ENCODE assay signal across 1 cellular context in the genomic region with DNA sequence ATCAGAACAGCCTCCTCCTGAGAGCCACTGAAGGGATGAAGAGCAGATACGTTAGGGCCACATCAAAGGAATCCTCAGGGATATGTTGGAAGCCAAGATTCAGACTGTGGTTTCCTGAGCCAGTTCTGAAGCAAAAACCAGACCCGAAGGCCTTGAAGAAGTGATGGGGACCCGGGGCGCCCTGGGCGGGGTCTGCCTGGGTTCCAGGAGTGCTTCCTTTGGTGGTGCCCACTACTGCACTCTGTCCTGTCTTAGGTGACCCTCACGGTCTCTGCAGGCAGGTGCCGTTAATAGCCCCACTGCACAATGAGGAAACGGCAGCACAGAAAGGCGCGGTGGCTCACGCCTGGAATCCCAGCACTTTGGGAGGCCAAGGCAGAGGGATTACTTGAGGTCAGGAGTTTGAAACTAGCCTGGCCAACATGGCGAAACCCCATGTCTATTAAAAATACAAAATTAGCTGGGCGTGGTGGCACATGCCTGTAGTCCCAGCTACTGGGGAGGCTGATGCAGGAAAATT.
TF ChIP-seq lines count a peak whose summit lies in the region.

No MANE protein-coding gene starts in this region.

TF ChIP-seq in WTC11, 78 proteins besides CTCF, POLR2A, EP300 and RAD21 (continued from another document):
- TF ChIP-seq, protein P1, sequence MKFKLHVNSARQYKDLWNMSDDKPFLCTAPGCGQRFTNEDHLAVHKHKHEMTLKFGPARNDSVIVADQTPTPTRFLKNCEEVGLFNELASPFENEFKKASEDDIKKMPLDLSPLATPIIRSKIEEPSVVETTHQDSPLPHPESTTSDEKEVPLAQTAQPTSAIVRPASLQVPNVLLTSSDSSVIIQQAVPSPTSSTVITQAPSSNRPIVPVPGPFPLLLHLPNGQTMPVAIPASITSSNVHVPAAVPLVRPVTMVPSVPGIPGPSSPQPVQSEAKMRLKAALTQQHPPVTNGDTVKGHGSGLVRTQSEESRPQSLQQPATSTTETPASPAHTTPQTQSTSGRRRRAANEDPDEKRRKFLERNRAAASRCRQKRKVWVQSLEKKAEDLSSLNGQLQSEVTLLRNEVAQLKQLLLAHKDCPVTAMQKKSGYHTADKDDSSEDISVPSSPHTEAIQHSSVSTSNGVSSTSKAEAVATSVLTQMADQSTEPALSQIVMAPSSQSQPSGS (CRISPR knock-in tag; IDR thresholded peaks at IDR 0.05; ENCODE audit: borderline replicate concordance, low read depth), result no peak
- TF ChIP-seq HMGA2 (CRISPR knock-in tag; IDR thresholded peaks at IDR 0.05) (no peak), JAZF1 (CRISPR knock-in tag; IDR thresholded peaks at IDR 0.05) (no peak), TEAD1 (CRISPR knock-in tag; IDR thresholded peaks at IDR 0.05) (no peak), NR2C2 (CRISPR knock-in tag; IDR thresholded peaks at IDR 0.05) (no peak), FOXP1 (CRISPR knock-in tag; IDR thresholded peaks at IDR 0.05; ENCODE audit: borderline replicate concordance) (no peak), FOXK1 (CRISPR knock-in tag; IDR thresholded peaks at IDR 0.05) (no peak), NR3C1 (CRISPR knock-in tag; conservative IDR thresholded peaks at IDR 0.05; ENCODE audit: low read depth) (no peak)
- TF ChIP-seq, protein P2, sequence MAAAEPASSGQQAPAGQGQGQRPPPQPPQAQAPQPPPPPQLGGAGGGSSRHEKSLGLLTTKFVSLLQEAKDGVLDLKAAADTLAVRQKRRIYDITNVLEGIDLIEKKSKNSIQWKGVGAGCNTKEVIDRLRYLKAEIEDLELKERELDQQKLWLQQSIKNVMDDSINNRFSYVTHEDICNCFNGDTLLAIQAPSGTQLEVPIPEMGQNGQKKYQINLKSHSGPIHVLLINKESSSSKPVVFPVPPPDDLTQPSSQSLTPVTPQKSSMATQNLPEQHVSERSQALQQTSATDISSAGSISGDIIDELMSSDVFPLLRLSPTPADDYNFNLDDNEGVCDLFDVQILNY (CRISPR knock-in tag; IDR thresholded peaks at IDR 0.05), result no peak
- TF ChIP-seq, protein P3, sequence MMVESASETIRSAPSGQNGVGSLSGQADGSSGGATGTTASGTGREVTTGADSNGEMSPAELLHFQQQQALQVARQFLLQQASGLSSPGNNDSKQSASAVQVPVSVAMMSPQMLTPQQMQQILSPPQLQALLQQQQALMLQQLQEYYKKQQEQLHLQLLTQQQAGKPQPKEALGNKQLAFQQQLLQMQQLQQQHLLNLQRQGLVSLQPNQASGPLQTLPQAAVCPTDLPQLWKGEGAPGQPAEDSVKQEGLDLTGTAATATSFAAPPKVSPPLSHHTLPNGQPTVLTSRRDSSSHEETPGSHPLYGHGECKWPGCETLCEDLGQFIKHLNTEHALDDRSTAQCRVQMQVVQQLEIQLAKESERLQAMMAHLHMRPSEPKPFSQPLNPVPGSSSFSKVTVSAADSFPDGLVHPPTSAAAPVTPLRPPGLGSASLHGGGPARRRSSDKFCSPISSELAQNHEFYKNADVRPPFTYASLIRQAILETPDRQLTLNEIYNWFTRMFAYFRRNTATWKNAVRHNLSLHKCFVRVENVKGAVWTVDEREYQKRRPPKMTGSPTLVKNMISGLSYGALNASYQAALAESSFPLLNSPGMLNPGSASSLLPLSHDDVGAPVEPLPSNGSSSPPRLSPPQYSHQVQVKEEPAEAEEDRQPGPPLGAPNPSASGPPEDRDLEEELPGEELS (CRISPR knock-in tag; IDR thresholded peaks at IDR 0.05), result no peak
- TF ChIP-seq, protein P4, sequence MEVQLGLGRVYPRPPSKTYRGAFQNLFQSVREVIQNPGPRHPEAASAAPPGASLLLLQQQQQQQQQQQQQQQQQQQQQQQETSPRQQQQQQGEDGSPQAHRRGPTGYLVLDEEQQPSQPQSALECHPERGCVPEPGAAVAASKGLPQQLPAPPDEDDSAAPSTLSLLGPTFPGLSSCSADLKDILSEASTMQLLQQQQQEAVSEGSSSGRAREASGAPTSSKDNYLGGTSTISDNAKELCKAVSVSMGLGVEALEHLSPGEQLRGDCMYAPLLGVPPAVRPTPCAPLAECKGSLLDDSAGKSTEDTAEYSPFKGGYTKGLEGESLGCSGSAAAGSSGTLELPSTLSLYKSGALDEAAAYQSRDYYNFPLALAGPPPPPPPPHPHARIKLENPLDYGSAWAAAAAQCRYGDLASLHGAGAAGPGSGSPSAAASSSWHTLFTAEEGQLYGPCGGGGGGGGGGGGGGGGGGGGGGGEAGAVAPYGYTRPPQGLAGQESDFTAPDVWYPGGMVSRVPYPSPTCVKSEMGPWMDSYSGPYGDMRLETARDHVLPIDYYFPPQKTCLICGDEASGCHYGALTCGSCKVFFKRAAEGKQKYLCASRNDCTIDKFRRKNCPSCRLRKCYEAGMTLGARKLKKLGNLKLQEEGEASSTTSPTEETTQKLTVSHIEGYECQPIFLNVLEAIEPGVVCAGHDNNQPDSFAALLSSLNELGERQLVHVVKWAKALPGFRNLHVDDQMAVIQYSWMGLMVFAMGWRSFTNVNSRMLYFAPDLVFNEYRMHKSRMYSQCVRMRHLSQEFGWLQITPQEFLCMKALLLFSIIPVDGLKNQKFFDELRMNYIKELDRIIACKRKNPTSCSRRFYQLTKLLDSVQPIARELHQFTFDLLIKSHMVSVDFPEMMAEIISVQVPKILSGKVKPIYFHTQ (CRISPR knock-in tag; IDR thresholded peaks at IDR 0.05), result no peak
- TF ChIP-seq, protein P5, sequence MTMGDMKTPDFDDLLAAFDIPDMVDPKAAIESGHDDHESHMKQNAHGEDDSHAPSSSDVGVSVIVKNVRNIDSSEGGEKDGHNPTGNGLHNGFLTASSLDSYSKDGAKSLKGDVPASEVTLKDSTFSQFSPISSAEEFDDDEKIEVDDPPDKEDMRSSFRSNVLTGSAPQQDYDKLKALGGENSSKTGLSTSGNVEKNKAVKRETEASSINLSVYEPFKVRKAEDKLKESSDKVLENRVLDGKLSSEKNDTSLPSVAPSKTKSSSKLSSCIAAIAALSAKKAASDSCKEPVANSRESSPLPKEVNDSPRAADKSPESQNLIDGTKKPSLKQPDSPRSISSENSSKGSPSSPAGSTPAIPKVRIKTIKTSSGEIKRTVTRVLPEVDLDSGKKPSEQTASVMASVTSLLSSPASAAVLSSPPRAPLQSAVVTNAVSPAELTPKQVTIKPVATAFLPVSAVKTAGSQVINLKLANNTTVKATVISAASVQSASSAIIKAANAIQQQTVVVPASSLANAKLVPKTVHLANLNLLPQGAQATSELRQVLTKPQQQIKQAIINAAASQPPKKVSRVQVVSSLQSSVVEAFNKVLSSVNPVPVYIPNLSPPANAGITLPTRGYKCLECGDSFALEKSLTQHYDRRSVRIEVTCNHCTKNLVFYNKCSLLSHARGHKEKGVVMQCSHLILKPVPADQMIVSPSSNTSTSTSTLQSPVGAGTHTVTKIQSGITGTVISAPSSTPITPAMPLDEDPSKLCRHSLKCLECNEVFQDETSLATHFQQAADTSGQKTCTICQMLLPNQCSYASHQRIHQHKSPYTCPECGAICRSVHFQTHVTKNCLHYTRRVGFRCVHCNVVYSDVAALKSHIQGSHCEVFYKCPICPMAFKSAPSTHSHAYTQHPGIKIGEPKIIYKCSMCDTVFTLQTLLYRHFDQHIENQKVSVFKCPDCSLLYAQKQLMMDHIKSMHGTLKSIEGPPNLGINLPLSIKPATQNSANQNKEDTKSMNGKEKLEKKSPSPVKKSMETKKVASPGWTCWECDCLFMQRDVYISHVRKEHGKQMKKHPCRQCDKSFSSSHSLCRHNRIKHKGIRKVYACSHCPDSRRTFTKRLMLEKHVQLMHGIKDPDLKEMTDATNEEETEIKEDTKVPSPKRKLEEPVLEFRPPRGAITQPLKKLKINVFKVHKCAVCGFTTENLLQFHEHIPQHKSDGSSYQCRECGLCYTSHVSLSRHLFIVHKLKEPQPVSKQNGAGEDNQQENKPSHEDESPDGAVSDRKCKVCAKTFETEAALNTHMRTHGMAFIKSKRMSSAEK (CRISPR knock-in tag; IDR thresholded peaks at IDR 0.05; ENCODE audit: borderline replicate concordance), result no peak
